9 cellular contexts compared by ENCODE assay signal in the genomic region with DNA sequence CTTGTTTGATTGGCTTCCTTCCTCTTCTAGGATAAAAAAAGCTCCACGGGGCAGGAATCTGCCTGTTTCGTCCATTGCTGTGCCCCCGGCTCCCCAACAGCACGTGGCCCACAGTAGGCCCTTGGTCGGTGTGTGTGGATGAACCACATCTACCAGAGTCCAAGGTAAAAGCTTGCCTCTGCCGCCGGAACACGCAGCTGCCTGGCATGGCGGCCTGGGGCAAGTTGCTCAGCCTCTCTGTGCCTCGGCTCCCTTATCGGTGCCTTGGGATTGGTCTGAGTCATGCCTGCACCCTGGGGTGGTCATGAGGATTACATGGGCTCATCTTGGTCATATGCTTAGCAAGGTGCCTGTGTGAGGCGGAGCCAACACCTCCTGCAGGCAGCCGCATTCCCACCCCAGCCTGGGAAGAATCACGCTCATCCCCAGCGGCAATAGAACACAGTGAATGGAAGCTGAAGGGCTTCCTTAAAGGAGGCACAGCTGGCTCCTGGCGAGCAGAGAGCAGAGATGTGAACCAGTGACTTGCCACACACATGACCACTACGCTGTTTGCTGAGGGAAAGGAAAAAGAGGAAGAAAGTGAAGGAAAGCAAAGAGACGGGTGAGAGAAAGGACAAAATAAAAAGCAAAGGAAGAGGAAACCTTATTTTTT. TPM values are rescaled to one million over a fixed set of nuclear protein-coding genes. Genes with fewer than 3 reads are reported as not detected.
DNase-seq lines count a peak whose midpoint lies in the region; TF ChIP-seq lines count a peak whose summit lies in the region.
"Had no signal": no experiment of that assay in that cellular context is flagged by ENCODE, and none has a peak within 500 bp of the region (broad histone marks: within the 10 kb centered on the region; RNA-seq: fewer than 3 reads in every experiment).

No MANE protein-coding gene starts in this region.

- peaks cover 2 to 4% (median 3%) of the 10 kb centered on the region in 3 donors for H3K4me1 ChIP-seq in skeletal muscle tissue (ENCODE audit: control insufficient read depth in 3 of 3, insufficient read depth in 3 of 3, low read length in 3 of 3)

- H3K4me3 Mint-ChIP-seq in osteocyte (ENCODE audit: unreplicated experiment), result no peak overlapping the region

- H3K4me1 Mint-ChIP-seq in osteocyte (ENCODE audit: unreplicated experiment), result peaks cover 6% of the 10 kb centered on the region

- H3K27ac ChIP-seq in skeletal muscle tissue (ENCODE audit: low read depth, low read length), result peak overlapping the region; percentile 37

- no peaks in the 10 kb centered on the region for H3K36me3 ChIP-seq in skeletal muscle tissue (ENCODE audit: control insufficient read depth in 3 of 3, insufficient read depth in 3 of 3, low read length in 3 of 3)

- no peak for TF ChIP-seq CTCF in osteocyte (IDR thresholded peaks at IDR 0.05)

- no peak overlapping the region for H3K9ac ChIP-seq in skeletal muscle tissue (ENCODE audit: low read depth in 1 of 3, low read length in 3 of 3)

- H3K9me3 Mint-ChIP-seq in osteocyte (ENCODE audit: unreplicated experiment), result no peaks in the 10 kb centered on the region

- H3K27ac Mint-ChIP-seq in osteocyte (ENCODE audit: unreplicated experiment), result no peak overlapping the region

- H3K36me3 Mint-ChIP-seq in osteocyte (ENCODE audit: unreplicated experiment), result no peaks in the 10 kb centered on the region

- no peaks in the 10 kb centered on the region for H3K27me3 ChIP-seq in skeletal muscle tissue (ENCODE audit: control insufficient read depth in 3 of 3, insufficient read depth in 3 of 3, low read length in 3 of 3)

- H3K4me3 ChIP-seq in skeletal muscle tissue (ENCODE audit: low read length in 3 of 3), result no peak overlapping the region

- H3K27me3 Mint-ChIP-seq in osteocyte (ENCODE audit: unreplicated experiment), result peaks cover 2% of the 10 kb centered on the region

- peak; percentile 30 for TF ChIP-seq POLR2A in GM19193 (IDR thresholded peaks at IDR 0.05; ENCODE audit: extremely low read depth, insufficient read depth, insufficient read length)

- DNase-seq in NCI-H69 (lab: John Stamatoyannopoulos, UW), result peak; percentile 32
- peak; percentile 72 for DNase-seq in epidermal melanocyte (ENCODE audit: insufficient read length, low spot score)
- no peak for DNase-seq in DMS 273 (lab: John Stamatoyannopoulos, UW; ENCODE audit: unreplicated experiment)
- no peak for DNase-seq in NCI-H1694 (lab: John Stamatoyannopoulos, UW)
- no peak for DNase-seq in osteocyte (ENCODE audit: extremely low spot score, unreplicated experiment)
- DNase-seq in effector CD8-positive, alpha-beta T cell (lab: John Stamatoyannopoulos, UW), result no peak
- DNase-seq: effector memory CD4-positive, alpha-beta T cell had no signal

- H3K9me3 ChIP-seq in skeletal muscle tissue (ENCODE audit: control insufficient read depth in 3 of 3, low read length in 3 of 3), result no peaks in the 10 kb centered on the region

RNA-seq across cellular contexts. Expression of gene SCARB1, which starts 5.5 kb away (rescaled TPM):
- 5.2 TPM for total RNA-seq in skeletal muscle tissue
- 27.1 and 28.2 TPM in 2 replicates for total RNA-seq in osteocyte

RNA-seq across cellular contexts. Expression of gene UBC, which starts 45.3 kb away (rescaled TPM):
- total RNA-seq in skeletal muscle tissue (1,198 TPM), osteocyte (1,249 and 1,279 TPM in 2 replicates)

Comparison
In these comparisons a context has a peak if more than half of its experiments do, and no peak if none do; other contexts are left out.
1. DNase-seq: peak in NCI-H69 (single experiment) and epidermal melanocyte (single experiment); none in DMS 273 (single experiment), NCI-H1694 (single experiment), osteocyte (single experiment) and effector CD8-positive, alpha-beta T cell (single experiment).